ENCODE assay signal across 9 cellular contexts in the genomic region with DNA sequence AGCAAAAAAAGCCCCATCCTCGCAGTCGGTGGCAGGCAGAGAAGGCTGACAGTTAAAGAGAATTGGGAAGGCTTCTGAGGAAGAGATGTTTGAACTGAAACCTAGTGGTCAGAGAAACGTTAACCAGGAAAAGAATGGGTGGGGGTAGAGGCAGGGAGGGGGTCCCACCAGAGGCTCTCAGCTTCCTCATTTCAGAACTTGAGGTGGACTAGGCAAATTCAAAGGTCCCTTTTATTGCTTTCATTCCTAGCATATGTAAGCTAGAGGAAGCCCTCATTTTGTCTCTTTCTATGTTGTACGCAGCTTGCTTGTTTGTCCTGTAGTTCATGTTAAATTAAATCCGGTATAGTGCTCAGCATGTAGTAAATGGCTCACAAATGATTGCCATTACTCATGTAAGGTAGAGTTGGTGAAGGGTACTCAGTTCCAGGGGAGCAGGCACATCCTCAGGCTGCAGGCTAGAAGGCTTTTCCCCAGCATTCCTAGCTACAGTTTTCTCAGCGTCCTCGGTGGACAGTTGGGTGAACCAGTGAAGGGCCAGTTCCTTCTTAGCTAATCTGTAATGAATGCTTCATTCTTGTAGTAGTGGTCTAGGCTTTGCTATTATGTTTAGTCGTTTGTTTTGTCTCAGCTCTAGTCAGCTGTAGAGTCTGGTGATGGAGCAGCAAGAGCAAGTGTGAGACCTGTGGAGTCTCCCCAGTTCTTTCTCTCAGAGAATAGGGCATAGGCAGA. TPM values are rescaled to one million over a fixed set of nuclear protein-coding genes. Genes with fewer than 3 reads are reported as not detected.
DNase-seq lines count a peak whose midpoint lies in the region; ATAC-seq and TF ChIP-seq lines count a peak whose summit lies in the region.
"Had no signal": no experiment of that assay in that cellular context is flagged by ENCODE, and none has a peak within 500 bp of the region (broad histone marks: within the 10 kb centered on the region; RNA-seq: fewer than 3 reads in every experiment).

No MANE protein-coding gene starts in this region.

- H3K27me3 Mint-ChIP-seq in stimulated activated memory B cell treated with anti-CD40 and anti-IgM and Interleukin-4, amounts not matched to agents 10 μg/mL and 1 μg/mL and 100 μg/mL, for 72 hours, result no peaks in the 10 kb centered on the region
- H3K27me3 Mint-ChIP-seq in CD4-positive, alpha-beta T cell, result no peaks in the 10 kb centered on the region

- H3K4me1 ChIP-seq in Peyer's patch, result no peaks in the 10 kb centered on the region

- DNase-seq in activated CD4-positive, CD25-positive, alpha-beta regulatory T cell treated with anti-CD3 and anti-CD28 coated beads, Interleukin-2, amount 50 U/mL, for 72 hours, result no peak
- DNase-seq in Peyer's patch (peak in 2 of 3 donors; percentile 41 to 52), left lobe of liver (ENCODE audit: low spot score) (no peak), DMS 273 treated with DMSO at 0.1 percent for 48 hours (lab: John Stamatoyannopoulos, UW) (no peak)
- no peak for DNase-seq in CD4-positive, alpha-beta T cell
- DNase-seq: ACHN had no signal

- TF ChIP-seq POLR2A in Peyer's patch (IDR thresholded peaks at IDR 0.05), result no peak

- CTCF ChIA-PET in CD4-positive, alpha-beta T cell (lab: Charles Lee), result interaction anchor here (2.4 kb wide), 1 partner anchor 71 kb away, joined by 9 read pairs; no protein-coding TSS in a partner anchor

- H3K36me3 ChIP-seq in Peyer's patch, result no peaks in the 10 kb centered on the region

- intact Hi-C loops in CD4-positive, alpha-beta T cell (cut with DNase I, micrococcal nuclease), result no loop called here

- H3K27ac Mint-ChIP-seq in stimulated activated memory B cell treated with anti-CD40 and anti-IgM and Interleukin-4, amounts not matched to agents 10 μg/mL and 1 μg/mL and 100 μg/mL, for 72 hours, result peak overlapping the region; percentile 97
- no peak overlapping the region for H3K27ac Mint-ChIP-seq in CD4-positive, alpha-beta T cell

- H3K9me3 Mint-ChIP-seq in stimulated activated memory B cell treated with anti-CD40 and anti-IgM and Interleukin-4, amounts not matched to agents 10 μg/mL and 1 μg/mL and 100 μg/mL, for 72 hours, result no peaks in the 10 kb centered on the region
- H3K9me3 Mint-ChIP-seq in CD4-positive, alpha-beta T cell, result no peaks in the 10 kb centered on the region

- ATAC-seq in activated CD4-positive, CD25-positive, alpha-beta regulatory T cell treated with anti-CD3 and anti-CD28 coated beads, Interleukin-2, amount 50 U/mL, for 24 hours, result peak; percentile 51 to 61
- ATAC-seq in HG02884 (IDR thresholded peaks at IDR 0.05; ENCODE audit: unreplicated experiment) (peak; percentile 78), left lobe of liver (no peak)
- ATAC-seq in stimulated activated memory B cell treated with anti-CD40 and anti-IgM and Interleukin-4, amounts not matched to agents 10 μg/mL and 1 μg/mL and 100 μg/mL, for 72 hours, result peak; percentile 92
- ATAC-seq in CD4-positive, alpha-beta T cell (ENCODE audit: poor library complexity), result no peak

- peaks cover 74% of the 10 kb centered on the region for H3K4me1 Mint-ChIP-seq in stimulated activated memory B cell treated with anti-CD40 and anti-IgM and Interleukin-4, amounts not matched to agents 10 μg/mL and 1 μg/mL and 100 μg/mL, for 72 hours
- peaks cover 14% of the 10 kb centered on the region for H3K4me1 Mint-ChIP-seq in CD4-positive, alpha-beta T cell (ENCODE audit: low read depth)

- H3K4me3 Mint-ChIP-seq in stimulated activated memory B cell treated with anti-CD40 and anti-IgM and Interleukin-4, amounts not matched to agents 10 μg/mL and 1 μg/mL and 100 μg/mL, for 72 hours, result peak overlapping the region; percentile 77
- H3K4me3 Mint-ChIP-seq in CD4-positive, alpha-beta T cell, result no peak overlapping the region

- POLR2A ChIA-PET in CD4-positive, alpha-beta T cell (lab: Charles Lee), result no interaction called here

- H3K4me3 ChIP-seq in Peyer's patch, result no peak overlapping the region

- H3K36me3 Mint-ChIP-seq in stimulated activated memory B cell treated with anti-CD40 and anti-IgM and Interleukin-4, amounts not matched to agents 10 μg/mL and 1 μg/mL and 100 μg/mL, for 72 hours, result peaks cover 21% of the 10 kb centered on the region
- no peaks in the 10 kb centered on the region for H3K36me3 Mint-ChIP-seq in CD4-positive, alpha-beta T cell (ENCODE audit: low read depth)

- no peaks in the 10 kb centered on the region for H3K27me3 ChIP-seq in Peyer's patch
- H3K27me3 ChIP-seq in CD4-positive, alpha-beta T cell (ENCODE audit: control insufficient read depth, insufficient read depth, low read length), result no peaks in the 10 kb centered on the region

- H3K27ac ChIP-seq in Peyer's patch, result no peak overlapping the region
- H3K27ac ChIP-seq in CD4-positive, alpha-beta T cell (ENCODE audit: low read depth, low read length), result no peak overlapping the region

- no peaks in the 10 kb centered on the region for H3K9me3 ChIP-seq in Peyer's patch
- no peaks in the 10 kb centered on the region for H3K9me3 ChIP-seq in CD4-positive, alpha-beta T cell (ENCODE audit: control insufficient read depth, low read length)

- no peak for TF ChIP-seq CTCF in Peyer's patch (IDR thresholded peaks at IDR 0.05)
- no peak for TF ChIP-seq CTCF in CD4-positive, alpha-beta T cell (IDR thresholded peaks at IDR 0.05)

RNA-seq across cellular contexts. Expression of gene UVRAG, which starts 58.6 kb away (rescaled TPM):
- total RNA-seq in Peyer's patch (10 to 100 TPM; 13.8 to 64.4 (median 22.1) TPM), left lobe of liver (8.8 TPM)
- 10 to 100 TPM; 16.5 to 19.5 TPM for total RNA-seq in CD4-positive, alpha-beta T cell

Comparison
In these comparisons a context has a peak if more than half of its experiments do, and no peak if none do; other contexts are left out.
1. ATAC-seq: peak in activated CD4-positive, CD25-positive, alpha-beta regulatory T cell treated with anti-CD3 and anti-CD28 coated beads, Interleukin-2, amount 50 U/mL, for 24 hours (2 of 2), HG02884 (single experiment) and stimulated activated memory B cell treated with anti-CD40 and anti-IgM and Interleukin-4, amounts not matched to agents 10 μg/mL and 1 μg/mL and 100 μg/mL, for 72 hours (single experiment); none in left lobe of liver (single experiment) and CD4-positive, alpha-beta T cell (single experiment).
2. DNase-seq: peak in Peyer's patch (2 of 3); none in activated CD4-positive, CD25-positive, alpha-beta regulatory T cell treated with anti-CD3 and anti-CD28 coated beads, Interleukin-2, amount 50 U/mL, for 72 hours (single experiment), left lobe of liver (single experiment), DMS 273 treated with DMSO at 0.1 percent for 48 hours (single experiment) and CD4-positive, alpha-beta T cell (0 of 10).